In genomic region chr12:6046511-6047180, GRCh38 we compare ENCODE assay signal across 27 cellular contexts.
"Had no signal": no experiment of that assay in that cellular context is flagged by ENCODE, and none has a peak within 500 bp of the region (broad histone marks: within the 10 kb centered on the region; RNA-seq: fewer than 3 reads in every experiment).

No MANE protein-coding gene starts in this region.

- H3K27me3 ChIP-seq: ascending aorta, gastrocnemius medialis had no signal

- H3K4me1 ChIP-seq: gastrocnemius medialis, left ventricle myocardium inferior had no signal

- DNase-seq: activated CD4-positive, alpha-beta memory T cell treated with anti-CD3 and anti-CD28 coated beads for 36 hours; activated CD4-positive, alpha-beta T cell treated with anti-CD3 and anti-CD28 coated beads, Interleukin-2, amount 10 ng/mL, durations not matched to agents 24 days and 14 days; activated CD4-positive, CD25-positive, alpha-beta regulatory T cell treated with anti-CD3 and anti-CD28 coated beads, Interleukin-2, amount 50 U/mL, for 72 hours; activated CD8-positive, alpha-beta memory T cell treated with anti-CD3 and anti-CD28 coated beads, Interleukin-2, amount 50 U/mL, for 4 hours; activated gamma-delta T cell; activated naive CD4-positive, alpha-beta T cell treated with anti-CD3 and anti-CD28 coated beads, Interleukin-2, amount 10 ng/mL, durations not matched to agents 7 days and 5 days; activated naive CD8-positive, alpha-beta T cell treated with anti-CD3 and anti-CD28 coated beads, Interleukin-2, amount 10 ng/mL, durations not matched to agents 7 days and 5 days; activated T-cell treated with anti-CD3 and anti-CD28 coated beads, Interleukin-2, amount 50 U/mL, for 1 hour; central memory CD4-positive, alpha-beta T cell; endodermal cell; gastrocnemius medialis; glutamatergic neuron; islet precursor cell; left ventricle myocardium inferior; mucosa of descending colon; stimulated activated CD4-positive, alpha-beta T cell treated with anti-CD3 and anti-CD28 coated beads, Interleukin-4, amount 100 ng/mL, for 4 hours; stimulated activated CD8-positive, alpha-beta memory T cell treated with anti-CD3 and anti-CD28 coated beads, Interleukin-4, amount 100 ng/mL, for 48 hours; stimulated activated naive CD8-positive, alpha-beta T cell treated with anti-CD3 and anti-CD28 coated beads, Interleukin-15, amount 100 ng/mL, for 72 hours; substantia nigra; SW 1271 had no signal

- H3K36me3 ChIP-seq: ascending aorta, gastrocnemius medialis had no signal

- H3K9me3 ChIP-seq: ascending aorta, gastrocnemius medialis, left ventricle myocardium inferior, mucosa of descending colon had no signal

- ATAC-seq: esophagus mucosa; gastrocnemius medialis; mucosa of descending colon; natural killer cell treated with Interleukin-12 subunit alpha and Interleukin-12 subunit beta and Interleukin-15 and Interleukin-18, amount 100 ng/mL, for 72 hours; sciatic nerve; stimulated activated memory B cell treated with anti-CD40 and anti-IgM and Interleukin-4, amounts not matched to agents 10 μg/mL and 1 μg/mL and 100 μg/mL, for 72 hours; stimulated activated naive CD8-positive, alpha-beta T cell treated with anti-CD3 and anti-CD28 coated beads, Interleukin-15, amount 100 ng/mL, for 72 hours had no signal

- H3K27ac ChIP-seq: ascending aorta, gastrocnemius medialis, left ventricle myocardium inferior, skin epidermis had no signal

- H3K4me3 ChIP-seq: ascending aorta, gastrocnemius medialis, left ventricle myocardium inferior, lung, mucosa of descending colon, skin epidermis had no signal
